In the genomic region with DNA sequence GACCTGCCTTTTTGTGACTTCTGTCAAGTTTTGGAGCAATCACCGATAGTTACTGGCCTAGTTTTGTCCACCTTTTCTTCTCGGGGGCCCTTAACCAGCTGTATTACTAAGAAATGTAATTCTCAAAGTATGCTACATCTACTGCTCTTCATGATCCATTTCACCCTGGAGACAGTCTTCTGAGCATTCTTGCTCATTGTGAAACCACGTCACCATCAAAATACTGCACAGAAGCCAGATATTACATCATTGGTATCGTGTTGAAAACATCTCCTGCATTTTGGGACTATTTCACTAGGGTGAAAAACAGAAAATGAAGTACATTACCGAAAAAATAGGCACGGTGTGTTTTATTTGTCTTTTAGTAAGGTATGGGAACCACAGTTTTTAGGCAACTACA, we compare ENCODE assay signal across 13 cellular contexts. TPM values are rescaled to one million over a fixed set of nuclear protein-coding genes. Genes with fewer than 3 reads are reported as not detected.
DNase-seq lines count a peak whose midpoint lies in the region; ATAC-seq and TF ChIP-seq lines count a peak whose summit lies in the region.
"Had no signal": no experiment of that assay in that cellular context is flagged by ENCODE, and none has a peak within 500 bp of the region (broad histone marks: within the 10 kb centered on the region; RNA-seq: fewer than 3 reads in every experiment).

No MANE protein-coding gene starts in this region.

- H3K4me1 ChIP-seq in breast epithelium = no peaks in the 10 kb centered on the region
- H3K4me1 ChIP-seq: heart right ventricle, thyroid gland had no signal

- H3K4me3 ChIP-seq in fibroblast of villous mesenchyme (ENCODE audit: low read depth, low read length) (no peak overlapping the region), breast epithelium (no peak overlapping the region)
- H3K4me3 ChIP-seq: heart right ventricle, thyroid gland had no signal

- H3K27ac ChIP-seq in breast epithelium = no peak overlapping the region
- H3K27ac ChIP-seq: heart right ventricle, RWPE1, thyroid gland had no signal

- no peak for TF ChIP-seq POLR2A in breast epithelium (IDR thresholded peaks at IDR 0.05)

- TF ChIP-seq CTCF in fibroblast of villous mesenchyme (IDR thresholded peaks at IDR 0.05; ENCODE audit: insufficient read depth, low read depth, low read length) (no peak), breast epithelium (IDR thresholded peaks at IDR 0.05) (no peak)

- H3K9me3 ChIP-seq in breast epithelium = peaks cover 0 to 15% of the 10 kb centered on the region in 2 donors
- H3K9me3 ChIP-seq: thyroid gland had no signal

- H3K36me3 ChIP-seq in breast epithelium = no peaks in the 10 kb centered on the region
- H3K36me3 ChIP-seq: heart right ventricle, thyroid gland had no signal

- intact Hi-C loops in breast epithelium (cut with DNase I; ENCODE audit: low total_unique reads) = no loop called here

- no peaks in the 10 kb centered on the region for H3K27me3 ChIP-seq in breast epithelium
- H3K27me3 ChIP-seq: thyroid gland had no signal

- DNase-seq in fibroblast of villous mesenchyme (ENCODE audit: low read depth) (peak; percentile 20), kidney glomerular epithelial cell (lab: John Stamatoyannopoulos, UW) (no peak), NCI-H2196 (lab: John Stamatoyannopoulos, UW; ENCODE audit: unreplicated experiment) (no peak), breast epithelium (ENCODE audit: low spot score in 2 of 2) (no peak)
- DNase-seq: activated CD4-positive, alpha-beta T cell treated with anti-CD3 and anti-CD28 coated beads, Interleukin-2, amount 50 U/mL, for 48 hours; heart right ventricle; stimulated activated CD4-positive, alpha-beta T cell treated with anti-CD3 and anti-CD28 coated beads, Interleukin-1b, Interleukin-23, amount 100 ng/mL, for 48 hours; thyroid gland had no signal

- peak; percentile 92 for ATAC-seq in GM18502 (IDR thresholded peaks at IDR 0.05; ENCODE audit: poor library complexity, unreplicated experiment)
- peak; percentile 83 for ATAC-seq in GM21390 (IDR thresholded peaks at IDR 0.05; ENCODE audit: unreplicated experiment)
- peak; percentile 95 for ATAC-seq in HG03378 (IDR thresholded peaks at IDR 0.05; ENCODE audit: unreplicated experiment)
- no peak for ATAC-seq in esophagus mucosa
- ATAC-seq: heart right ventricle had no signal

RNA-seq across cellular contexts. Expression of a gene that starts 11.7 kb away (rescaled TPM):
- total RNA-seq in fibroblast of villous mesenchyme (1.9 and 3.0 TPM in 2 replicates), esophagus mucosa (3.2 TPM), breast epithelium (10 to 100 TPM in 2 of 3 donors, under 1 TPM in 1; 0.32 to 41.4 (median 21.0) TPM)
